In genomic region chr10:784759-785538, GRCh38 we compare ENCODE assay signal across 8 cellular contexts.
DNase-seq lines count a peak whose midpoint lies in the region; ATAC-seq and TF ChIP-seq lines count a peak whose summit lies in the region.

No MANE protein-coding gene starts in this region.

- no peak for TF ChIP-seq POLR2A in gastrocnemius medialis (IDR thresholded peaks at IDR 0.05)

- no peaks in the 10 kb centered on the region for H4K20me1 ChIP-seq in PC-3 (ENCODE audit: low read length)

- POLR2A ChIA-PET in PC-3 (lab: Charles Lee; ENCODE audit: unreplicated experiment), result no interaction called here

- H3K27ac ChIP-seq in PC-3 (ENCODE audit: low read length), result no peak overlapping the region
- no peak overlapping the region for H3K27ac ChIP-seq in ascending aorta
- no peak overlapping the region for H3K27ac ChIP-seq in iPS-18a (ENCODE audit: low read length)
- H3K27ac ChIP-seq in gastrocnemius medialis, result peak overlapping the region in 1 of 4 donors; percentile 42

- H3K4me1 ChIP-seq in PC-3 (ENCODE audit: insufficient read depth, low read length), result no peaks in the 10 kb centered on the region; the same call in 1 of the 2 replicates
- peaks cover 2 to 3% of the 10 kb centered on the region in 2 donors for H3K4me1 ChIP-seq in ascending aorta
- no peaks in the 10 kb centered on the region for H3K4me1 ChIP-seq in iPS-18a (ENCODE audit: control insufficient read depth, low read depth, low read length)
- H3K4me1 ChIP-seq in gastrocnemius medialis, result peaks cover 3 to 23% of the 10 kb centered on the region in 2 donors

- intact Hi-C loops in PC-3 (cut with micrococcal nuclease), result loop anchor here (1.0 to 10.0 kb wide), 3 partner anchors 72 to 170 kb away; no protein-coding TSS in a partner anchor
- intact Hi-C loops in ascending aorta (cut with DNase I), result loop anchor here (2.0 to 5.0 kb wide), 2 partner anchors 94 to 608 kb away; no protein-coding TSS in a partner anchor
- intact Hi-C loops in gastrocnemius medialis (cut with DNase I; ENCODE audit: low total_unique reads), result loop anchor here (5.0 kb wide), 2 partner anchors 98 to 193 kb away; partner anchors contain the start of gene DIP2C

- BruUV-seq in PC-3 (replicated peaks; lab: Mats Ljungman, UMichigan), result TSS peak; percentile 37

- H3K4me3 ChIP-seq in PC-3 (ENCODE audit: low read length) (peak overlapping the region; percentile 50; the same call in 1 of the 2 replicates), ascending aorta (peak overlapping the region; percentile 42 to 64), iPS-18a (ENCODE audit: low read length) (peak overlapping the region; percentile 46), gastrocnemius medialis (peak overlapping the region; percentile 43 to 64 (median 54))

- no peaks in the 10 kb centered on the region for H3K79me2 ChIP-seq in PC-3 (ENCODE audit: low read length)

- H3K9me3 ChIP-seq in PC-3 (ENCODE audit: low read length) (no peaks in the 10 kb centered on the region), ascending aorta (no peaks in the 10 kb centered on the region), iPS-18a (ENCODE audit: control insufficient read depth, low read depth, low read length) (no peaks in the 10 kb centered on the region), gastrocnemius medialis (no peaks in the 10 kb centered on the region)

- no peaks in the 10 kb centered on the region for H3K36me3 ChIP-seq in PC-3 (ENCODE audit: low read depth, low read length)
- no peaks in the 10 kb centered on the region for H3K36me3 ChIP-seq in ascending aorta
- no peaks in the 10 kb centered on the region for H3K36me3 ChIP-seq in iPS-18a (ENCODE audit: control insufficient read depth, low read depth, low read length)
- H3K36me3 ChIP-seq in gastrocnemius medialis, result no peaks in the 10 kb centered on the region

- DNase-seq in DMS 273 (lab: John Stamatoyannopoulos, UW; ENCODE audit: unreplicated experiment) (peak; percentile 65), DMS 273 treated with DMSO at 0.1 percent for 48 hours (lab: John Stamatoyannopoulos, UW) (no peak), PC-3 (peak; percentile 64), ascending aorta (ENCODE audit: low spot score in 2 of 2) (peak in 1 of 2 donors; percentile 84), gastrocnemius medialis (peak; percentile 43 to 61)

- H3K4me2 ChIP-seq in PC-3 (ENCODE audit: low read length), result peak overlapping the region; percentile 69

- H3K27me3 ChIP-seq in PC-3 (ENCODE audit: low read length), result no peaks in the 10 kb centered on the region
- no peaks in the 10 kb centered on the region for H3K27me3 ChIP-seq in ascending aorta
- H3K27me3 ChIP-seq in iPS-18a (ENCODE audit: control insufficient read depth, insufficient read depth, low read length), result peaks cover 25% of the 10 kb centered on the region
- H3K27me3 ChIP-seq in gastrocnemius medialis, result no peaks in the 10 kb centered on the region

- H3K9me2 ChIP-seq in PC-3 (replicated peaks; ENCODE audit: low read length), result no peaks in the 10 kb centered on the region

- no peaks in the 10 kb centered on the region for H3F3A ChIP-seq in PC-3 (ENCODE audit: low read length, unreplicated experiment)

- in situ Hi-C loops in gastrocnemius medialis (cut with MboI; ENCODE audit: low sequenced_read_pairs in 4 of 4), result loop anchor here in 3 of 4 donors (25.0 kb wide), 2 partner anchors 198 to 273 kb away; no protein-coding TSS in a partner anchor

- CTCF ChIA-PET in PC-3 (lab: Charles Lee), result interaction anchor here (0.5 kb wide), 1 partner anchor 76 kb away, joined by 3 read pairs; no protein-coding TSS in a partner anchor

- H3K9ac ChIP-seq in PC-3 (ENCODE audit: low read length), result 0 out of 2 replicates have a peak overlapping the region, but pooled peaks have one; percentile 27
- H3K9ac ChIP-seq in iPS-18a (ENCODE audit: low read length), result peak overlapping the region; percentile 4

- peak overlapping the region; percentile 75 for H2AFZ ChIP-seq in PC-3 (ENCODE audit: low read length)

- TF ChIP-seq CTCF in PC-3 (conservative IDR thresholded peaks at IDR 0.05; ENCODE audit: low read depth, low read length) (0 out of 2 replicates have a peak, but pooled peaks have one; percentile 27), ascending aorta (IDR thresholded peaks at IDR 0.05) (peak in 2 of 3 experiments; percentile 28 to 39), gastrocnemius medialis (IDR thresholded peaks at IDR 0.05 in 4 of 5, conservative IDR thresholded peaks at IDR 0.05 in 1 of 5) (no peak)

- ATAC-seq in PC-3 (peak; percentile 68), gastrocnemius medialis (peak; percentile 63 to 76), HG03439 (IDR thresholded peaks at IDR 0.05; ENCODE audit: unreplicated experiment) (no peak), GM18498 (IDR thresholded peaks at IDR 0.05; ENCODE audit: unreplicated experiment) (no peak)

Comparison
In these comparisons a context has a peak if more than half of its experiments do, and no peak if none do; other contexts are left out.
1. ATAC-seq: peak in PC-3 (single experiment) and gastrocnemius medialis (2 of 2); none in HG03439 (single experiment) and GM18498 (single experiment).
2. CTCF ChIP-seq: peak in PC-3 (single experiment) and ascending aorta (2 of 3); none in gastrocnemius medialis (0 of 5).
3. Peak in every context shown above with its lines, with median percentiles within 50 percentile points of each other: H3K4me3 ChIP-seq.